8 cellular contexts compared by ENCODE assay signal in the genomic region with DNA sequence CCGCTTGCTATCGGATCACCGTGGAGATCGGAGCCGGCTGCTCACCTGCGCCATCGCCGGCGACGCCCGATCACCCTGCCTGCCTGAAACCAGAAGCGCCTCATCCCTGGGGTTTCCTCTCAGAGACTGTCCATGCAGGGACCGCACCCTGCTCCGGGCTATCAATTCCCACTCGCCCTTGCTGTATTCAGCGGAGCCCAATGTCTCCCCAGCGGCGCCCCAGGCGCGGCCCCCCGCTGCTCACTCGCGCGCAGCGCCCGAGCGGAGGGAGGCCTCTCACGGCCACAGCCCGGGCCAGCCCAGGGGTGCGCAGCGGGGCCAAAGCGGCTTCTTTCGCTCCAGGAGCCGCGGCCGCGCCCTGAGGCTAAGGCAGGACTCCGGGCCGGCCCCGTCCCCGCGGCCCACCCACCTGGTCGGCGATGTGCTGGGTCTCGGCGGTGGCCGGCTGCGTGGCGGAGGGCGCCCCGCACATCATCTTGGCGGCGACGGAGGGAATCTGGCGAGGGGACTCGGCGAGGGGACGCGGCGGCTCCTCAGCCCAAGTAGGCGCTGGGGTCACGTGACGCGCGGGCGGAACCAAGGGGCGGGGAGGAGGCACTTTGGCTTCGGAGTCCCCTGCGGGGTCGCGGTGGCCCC. TPM values are rescaled to one million over a fixed set of nuclear protein-coding genes. Genes with fewer than 3 reads are reported as not detected.
DNase-seq lines count a peak whose midpoint lies in the region; ATAC-seq and TF ChIP-seq lines count a peak whose summit lies in the region.

A gene with protein sequence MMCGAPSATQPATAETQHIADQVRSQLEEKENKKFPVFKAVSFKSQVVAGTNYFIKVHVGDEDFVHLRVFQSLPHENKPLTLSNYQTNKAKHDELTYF (minus strand): TSS at position 514 of the 636 bp plus-strand sequence. CDS start 39 bp downstream, at position 475.

- H3K4me1 Mint-ChIP-seq in CD8-positive, alpha-beta memory T cell, result peaks cover 26 to 47% (median 34%) of the 10 kb centered on the region in 3 donors

- H3K4me3 ChIP-seq in CD8-positive, alpha-beta memory T cell (ENCODE audit: low read length), result peak within 1 kb of the TSS; percentile 91
- H3K4me3 ChIP-seq in HUES6 (ENCODE audit: low read depth, low read length) (peak within 1 kb of the TSS; percentile 73), neuron (ENCODE audit: low read length) (peak within 1 kb of the TSS; percentile 63)

- peak; percentile 48 for ATAC-seq in GM19438 (IDR thresholded peaks at IDR 0.05; ENCODE audit: low read depth, unreplicated experiment)
- peak; percentile 56 for ATAC-seq in foreskin keratinocyte

- POLR2A ChIA-PET in CD8-positive, alpha-beta memory T cell (lab: Charles Lee), result no interaction called here

- DNase-seq in CD8-positive, alpha-beta memory T cell, result peak; percentile 75 to 89 (median 82)
- DNase-seq in activated gamma-delta T cell treated with Interleukin-2 at 50 U/mL for 16 hours (peak; percentile 86), foreskin keratinocyte (peak in 1 of 2 donors; percentile 47)

- TF ChIP-seq POLR2A in Raji (IDR thresholded peaks at IDR 0.05; ENCODE audit: insufficient read depth, low read depth, low read length), result peak; percentile 74

- H2AFZ ChIP-seq in neuron (ENCODE audit: low read depth, low read length), result peak within 1 kb of the TSS; percentile 89

- no peaks in the 10 kb centered on the region for H3K9me3 Mint-ChIP-seq in CD8-positive, alpha-beta memory T cell

- CTCF ChIA-PET in CD8-positive, alpha-beta memory T cell (lab: Charles Lee), result no interaction called here

- H3K27ac Mint-ChIP-seq in CD8-positive, alpha-beta memory T cell, result peak within 1 kb of the TSS; percentile 46 to 90 (median 84)

- H3K27me3 ChIP-seq in CD8-positive, alpha-beta memory T cell (ENCODE audit: insufficient read depth, low read length, poor library complexity, severe bottlenecking), result no peaks in the 10 kb centered on the region
- H3K27me3 ChIP-seq in HUES6 (ENCODE audit: control insufficient read depth, insufficient read depth, low read length), result no peaks in the 10 kb centered on the region
- H3K27me3 ChIP-seq in foreskin keratinocyte, result no peaks in the 10 kb centered on the region
- H3K27me3 ChIP-seq in neuron (ENCODE audit: insufficient read depth, low read length), result peaks cover 2% of the 10 kb centered on the region

- H3K27ac ChIP-seq in CD8-positive, alpha-beta memory T cell (ENCODE audit: low read depth, low read length), result peak within 1 kb of the TSS; percentile 72
- H3K27ac ChIP-seq in HUES6 (ENCODE audit: low read depth, low read length), result peak within 1 kb of the TSS; percentile 97
- peak within 1 kb of the TSS; percentile 67 for H3K27ac ChIP-seq in foreskin keratinocyte

- H3K4me1 ChIP-seq in CD8-positive, alpha-beta memory T cell (ENCODE audit: insufficient read depth, low read length), result peaks cover 27% of the 10 kb centered on the region
- H3K4me1 ChIP-seq in HUES6 (ENCODE audit: control insufficient read depth, insufficient read depth, low read length), result peaks cover 33% of the 10 kb centered on the region
- no peaks in the 10 kb centered on the region for H3K4me1 ChIP-seq in foreskin keratinocyte
- H3K4me1 ChIP-seq in neuron (ENCODE audit: insufficient read depth, low read length), result peaks cover 12% of the 10 kb centered on the region

- H3K9me3 ChIP-seq in CD8-positive, alpha-beta memory T cell (ENCODE audit: low read length), result no peaks in the 10 kb centered on the region
- H3K9me3 ChIP-seq in HUES6 (ENCODE audit: control insufficient read depth, insufficient read depth, low read depth, low read length) (no peaks in the 10 kb centered on the region), neuron (ENCODE audit: low read length) (no peaks in the 10 kb centered on the region)

- peak; percentile 16 for TF ChIP-seq CTCF in foreskin keratinocyte (conservative IDR thresholded peaks at IDR 0.05)
- no peak for TF ChIP-seq CTCF in subcutaneous adipose tissue (IDR thresholded peaks at IDR 0.05; ENCODE audit: low read depth)

- peaks cover 1 to 36% (median 8%) of the 10 kb centered on the region in 3 donors for H3K36me3 Mint-ChIP-seq in CD8-positive, alpha-beta memory T cell

- no peaks in the 10 kb centered on the region for H3K36me3 ChIP-seq in CD8-positive, alpha-beta memory T cell (ENCODE audit: insufficient read depth, low read length)
- H3K36me3 ChIP-seq in HUES6 (ENCODE audit: control insufficient read depth, insufficient read depth, low read length) (peaks cover 19% of the 10 kb centered on the region), neuron (ENCODE audit: insufficient read depth, low read length) (peaks cover 17% of the 10 kb centered on the region)

- peak within 1 kb of the TSS; percentile 87 to 97 (median 92) for H3K4me3 Mint-ChIP-seq in CD8-positive, alpha-beta memory T cell

- peak within 1 kb of the TSS; percentile 76 for H3K9ac ChIP-seq in HUES6 (ENCODE audit: low read length)

- no peaks in the 10 kb centered on the region for H3K27me3 Mint-ChIP-seq in CD8-positive, alpha-beta memory T cell

RNA-seq across cellular contexts. Expression of the gene that starts here (rescaled TPM):
- 10 to 100 TPM; 48.0 to 48.4 TPM for total RNA-seq in CD8-positive, alpha-beta memory T cell
- polyA plus RNA-seq in CD8-positive, alpha-beta memory T cell, result 79.1 TPM
- total RNA-seq in foreskin keratinocyte, result 49.5 and 63.0 TPM in 2 replicates
- polyA plus RNA-seq in foreskin keratinocyte, result 123 and 183 TPM in 2 replicates
- total RNA-seq in subcutaneous adipose tissue, result 10 to 100 TPM; 14.5 to 61.4 (median 34.9) TPM
